ENCODE assay signal across 9 cellular contexts in the genomic region with DNA sequence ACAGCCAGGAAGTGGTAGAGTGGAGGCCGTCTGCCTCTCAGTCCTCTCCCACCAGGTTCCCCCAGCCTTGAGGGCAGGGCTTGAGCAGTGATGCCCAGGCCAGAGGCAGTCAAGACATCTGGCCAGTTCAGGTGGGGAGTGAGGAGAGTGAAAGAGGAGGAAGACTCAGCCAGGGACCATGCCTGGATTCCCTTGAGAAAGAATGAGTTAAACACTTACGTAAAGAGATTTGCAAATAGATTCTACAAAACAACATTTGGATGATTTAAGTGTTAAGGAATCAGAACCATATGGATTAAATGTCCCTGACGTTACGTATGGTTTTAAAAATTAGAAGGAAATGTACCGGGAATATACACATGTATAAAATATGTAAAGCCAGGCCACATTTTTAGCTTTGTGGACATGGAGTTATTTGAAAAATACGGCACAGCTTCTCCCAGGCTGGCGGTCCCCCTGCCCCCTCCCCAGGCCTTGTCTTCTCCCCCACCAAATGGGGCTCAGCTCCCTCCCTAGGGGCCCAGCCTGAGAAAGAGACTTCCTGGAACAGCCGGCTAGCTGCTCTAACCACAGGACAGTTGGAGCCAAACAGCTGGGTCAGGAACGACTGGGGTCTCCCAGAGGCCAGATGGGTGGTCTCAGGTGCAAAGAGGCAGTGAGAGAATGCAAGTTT.
DNase-seq lines count a peak whose midpoint lies in the region; ATAC-seq, FAIRE-seq and TF ChIP-seq lines count a peak whose summit lies in the region.
"Had no signal": no experiment of that assay in that cellular context is flagged by ENCODE, and none has a peak within 500 bp of the region (broad histone marks: within the 10 kb centered on the region; RNA-seq: fewer than 3 reads in every experiment).

No MANE protein-coding gene starts in this region.

- peak overlapping the region; percentile 64 for H3K4me3 Mint-ChIP-seq in activated naive CD4-positive, alpha-beta T cell treated with anti-CD3 and anti-CD28 coated beads, Interleukin-2, amount 50 U/mL, for 24 hours
- no peak overlapping the region for H3K4me3 Mint-ChIP-seq in WTC11

- FAIRE-seq in urothelium cell line (lab: Jason Lieb, UNC), result peak; percentile 23

- TF ChIP-seq CTCF in WTC11 (IDR thresholded peaks at IDR 0.05) (no peak), fibroblast of mammary gland (conservative IDR thresholded peaks at IDR 0.05; ENCODE audit: control insufficient read depth, insufficient read depth, low read depth, low read length) (no peak), GM10266 (IDR thresholded peaks at IDR 0.05; ENCODE audit: control insufficient read depth, insufficient read depth, low read depth, missing control alignments) (no peak)

- H3K9me3 Mint-ChIP-seq in activated naive CD4-positive, alpha-beta T cell treated with anti-CD3 and anti-CD28 coated beads, Interleukin-2, amount 50 U/mL, for 24 hours, result no peaks in the 10 kb centered on the region
- H3K9me3 Mint-ChIP-seq in WTC11, result peaks cover 4% of the 10 kb centered on the region; the same call in 1 of the 2 replicates

- H3K27me3 Mint-ChIP-seq in activated naive CD4-positive, alpha-beta T cell treated with anti-CD3 and anti-CD28 coated beads, Interleukin-2, amount 50 U/mL, for 24 hours, result no peaks in the 10 kb centered on the region
- H3K27me3 Mint-ChIP-seq in WTC11 (ENCODE audit: low read depth), result no peaks in the 10 kb centered on the region; the same call in 1 of the 2 replicates

- no peak overlapping the region for H3K4me3 ChIP-seq in fibroblast of mammary gland (ENCODE audit: control insufficient read depth, low read depth, low read length)

- CTCF ChIA-PET in WTC11 (lab: Charles Lee), result interaction anchor here (0.8 to 1.6 kb wide), 4 partner anchors 15 to 160 kb away, joined by 3 to 4 read pairs (median 4); no protein-coding TSS in a partner anchor

- POLR2A ChIA-PET in WTC11 (lab: Charles Lee), result interaction anchor here (0.6 to 0.9 kb wide), 2 partner anchors 9 to 1056 kb away, joined by 3 read pairs; no protein-coding TSS in a partner anchor

- ATAC-seq in WTC11 (0 out of 2 replicates have a peak, but pooled peaks have one; percentile 43), HG02852 (IDR thresholded peaks at IDR 0.05; ENCODE audit: unreplicated experiment) (no peak), HG03432 (IDR thresholded peaks at IDR 0.05; ENCODE audit: unreplicated experiment) (no peak)

- peak overlapping the region; percentile 84 for H3K27ac Mint-ChIP-seq in activated naive CD4-positive, alpha-beta T cell treated with anti-CD3 and anti-CD28 coated beads, Interleukin-2, amount 50 U/mL, for 24 hours
- no peak overlapping the region for H3K27ac Mint-ChIP-seq in WTC11

- peaks cover 79% of the 10 kb centered on the region for H3K4me1 Mint-ChIP-seq in activated naive CD4-positive, alpha-beta T cell treated with anti-CD3 and anti-CD28 coated beads, Interleukin-2, amount 50 U/mL, for 24 hours
- H3K4me1 Mint-ChIP-seq in WTC11, result peaks cover 6% of the 10 kb centered on the region; the same call in 1 of the 2 replicates

- DNase-seq in activated naive CD4-positive, alpha-beta T cell treated with anti-CD3 and anti-CD28 coated beads, Interleukin-2, amount 50 U/mL, for 16 hours, result no peak
- DNase-seq in WTC11 (ENCODE audit: low spot score) (no peak), fibroblast of mammary gland (ENCODE audit: low read depth) (peak; percentile 97), urothelium cell line (ENCODE audit: low spot score) (no peak), GM10266 (ENCODE audit: extremely low spot score) (no peak)
- DNase-seq: NCI-H1930 had no signal

- H3K36me3 Mint-ChIP-seq in activated naive CD4-positive, alpha-beta T cell treated with anti-CD3 and anti-CD28 coated beads, Interleukin-2, amount 50 U/mL, for 24 hours, result no peaks in the 10 kb centered on the region
- no peaks in the 10 kb centered on the region for H3K36me3 Mint-ChIP-seq in WTC11

TF ChIP-seq in WTC11, 78 proteins besides CTCF, POLR2A, EP300 and RAD21 (continues in another document):
- TF ChIP-seq KAT7 (CRISPR knock-in tag; IDR thresholded peaks at IDR 0.05; ENCODE audit: borderline replicate concordance) (no peak), RORB (CRISPR knock-in tag; IDR thresholded peaks at IDR 0.05) (no peak), TCF7 (CRISPR knock-in tag; IDR thresholded peaks at IDR 0.05; ENCODE audit: low read depth) (no peak), TP53 (CRISPR knock-in tag; IDR thresholded peaks at IDR 0.05) (no peak), FOXK1 (CRISPR knock-in tag; IDR thresholded peaks at IDR 0.05) (no peak), SP1 (CRISPR knock-in tag; conservative IDR thresholded peaks at IDR 0.05) (no peak)
- TF ChIP-seq, protein P1, sequence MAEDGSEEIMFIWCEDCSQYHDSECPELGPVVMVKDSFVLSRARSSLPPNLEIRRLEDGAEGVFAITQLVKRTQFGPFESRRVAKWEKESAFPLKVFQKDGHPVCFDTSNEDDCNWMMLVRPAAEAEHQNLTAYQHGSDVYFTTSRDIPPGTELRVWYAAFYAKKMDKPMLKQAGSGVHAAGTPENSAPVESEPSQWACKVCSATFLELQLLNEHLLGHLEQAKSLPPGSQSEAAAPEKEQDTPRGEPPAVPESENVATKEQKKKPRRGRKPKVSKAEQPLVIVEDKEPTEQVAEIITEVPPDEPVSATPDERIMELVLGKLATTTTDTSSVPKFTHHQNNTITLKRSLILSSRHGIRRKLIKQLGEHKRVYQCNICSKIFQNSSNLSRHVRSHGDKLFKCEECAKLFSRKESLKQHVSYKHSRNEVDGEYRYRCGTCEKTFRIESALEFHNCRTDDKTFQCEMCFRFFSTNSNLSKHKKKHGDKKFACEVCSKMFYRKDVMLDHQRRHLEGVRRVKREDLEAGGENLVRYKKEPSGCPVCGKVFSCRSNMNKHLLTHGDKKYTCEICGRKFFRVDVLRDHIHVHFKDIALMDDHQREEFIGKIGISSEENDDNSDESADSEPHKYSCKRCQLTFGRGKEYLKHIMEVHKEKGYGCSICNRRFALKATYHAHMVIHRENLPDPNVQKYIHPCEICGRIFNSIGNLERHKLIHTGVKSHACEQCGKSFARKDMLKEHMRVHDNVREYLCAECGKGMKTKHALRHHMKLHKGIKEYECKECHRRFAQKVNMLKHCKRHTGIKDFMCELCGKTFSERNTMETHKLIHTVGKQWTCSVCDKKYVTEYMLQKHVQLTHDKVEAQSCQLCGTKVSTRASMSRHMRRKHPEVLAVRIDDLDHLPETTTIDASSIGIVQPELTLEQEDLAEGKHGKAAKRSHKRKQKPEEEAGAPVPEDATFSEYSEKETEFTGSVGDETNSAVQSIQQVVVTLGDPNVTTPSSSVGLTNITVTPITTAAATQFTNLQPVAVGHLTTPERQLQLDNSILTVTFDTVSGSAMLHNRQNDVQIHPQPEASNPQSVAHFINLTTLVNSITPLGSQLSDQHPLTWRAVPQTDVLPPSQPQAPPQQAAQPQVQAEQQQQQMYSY (CRISPR knock-in tag; IDR thresholded peaks at IDR 0.05), result no peak
- TF ChIP-seq, protein P2, sequence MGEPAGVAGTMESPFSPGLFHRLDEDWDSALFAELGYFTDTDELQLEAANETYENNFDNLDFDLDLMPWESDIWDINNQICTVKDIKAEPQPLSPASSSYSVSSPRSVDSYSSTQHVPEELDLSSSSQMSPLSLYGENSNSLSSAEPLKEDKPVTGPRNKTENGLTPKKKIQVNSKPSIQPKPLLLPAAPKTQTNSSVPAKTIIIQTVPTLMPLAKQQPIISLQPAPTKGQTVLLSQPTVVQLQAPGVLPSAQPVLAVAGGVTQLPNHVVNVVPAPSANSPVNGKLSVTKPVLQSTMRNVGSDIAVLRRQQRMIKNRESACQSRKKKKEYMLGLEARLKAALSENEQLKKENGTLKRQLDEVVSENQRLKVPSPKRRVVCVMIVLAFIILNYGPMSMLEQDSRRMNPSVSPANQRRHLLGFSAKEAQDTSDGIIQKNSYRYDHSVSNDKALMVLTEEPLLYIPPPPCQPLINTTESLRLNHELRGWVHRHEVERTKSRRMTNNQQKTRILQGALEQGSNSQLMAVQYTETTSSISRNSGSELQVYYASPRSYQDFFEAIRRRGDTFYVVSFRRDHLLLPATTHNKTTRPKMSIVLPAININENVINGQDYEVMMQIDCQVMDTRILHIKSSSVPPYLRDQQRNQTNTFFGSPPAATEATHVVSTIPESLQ (CRISPR knock-in tag; IDR thresholded peaks at IDR 0.05), result no peak
- TF ChIP-seq, protein P3, sequence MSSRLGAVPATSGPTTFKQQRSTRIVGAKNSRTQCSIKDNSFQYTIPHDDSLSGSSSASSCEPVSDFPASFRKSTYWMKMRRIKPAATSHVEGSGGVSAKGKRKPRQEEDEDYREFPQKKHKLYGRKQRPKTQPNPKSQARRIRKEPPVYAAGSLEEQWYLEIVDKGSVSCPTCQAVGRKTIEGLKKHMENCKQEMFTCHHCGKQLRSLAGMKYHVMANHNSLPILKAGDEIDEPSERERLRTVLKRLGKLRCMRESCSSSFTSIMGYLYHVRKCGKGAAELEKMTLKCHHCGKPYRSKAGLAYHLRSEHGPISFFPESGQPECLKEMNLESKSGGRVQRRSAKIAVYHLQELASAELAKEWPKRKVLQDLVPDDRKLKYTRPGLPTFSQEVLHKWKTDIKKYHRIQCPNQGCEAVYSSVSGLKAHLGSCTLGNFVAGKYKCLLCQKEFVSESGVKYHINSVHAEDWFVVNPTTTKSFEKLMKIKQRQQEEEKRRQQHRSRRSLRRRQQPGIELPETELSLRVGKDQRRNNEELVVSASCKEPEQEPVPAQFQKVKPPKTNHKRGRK (CRISPR knock-in tag; IDR thresholded peaks at IDR 0.05; ENCODE audit: borderline replicate concordance), result no peak
- TF ChIP-seq, protein P4, sequence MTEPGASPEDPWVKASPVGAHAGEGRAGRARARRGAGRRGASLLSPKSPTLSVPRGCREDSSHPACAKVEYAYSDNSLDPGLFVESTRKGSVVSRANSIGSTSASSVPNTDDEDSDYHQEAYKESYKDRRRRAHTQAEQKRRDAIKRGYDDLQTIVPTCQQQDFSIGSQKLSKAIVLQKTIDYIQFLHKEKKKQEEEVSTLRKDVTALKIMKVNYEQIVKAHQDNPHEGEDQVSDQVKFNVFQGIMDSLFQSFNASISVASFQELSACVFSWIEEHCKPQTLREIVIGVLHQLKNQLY (CRISPR knock-in tag; IDR thresholded peaks at IDR 0.05), result no peak
- TF ChIP-seq, protein P5, sequence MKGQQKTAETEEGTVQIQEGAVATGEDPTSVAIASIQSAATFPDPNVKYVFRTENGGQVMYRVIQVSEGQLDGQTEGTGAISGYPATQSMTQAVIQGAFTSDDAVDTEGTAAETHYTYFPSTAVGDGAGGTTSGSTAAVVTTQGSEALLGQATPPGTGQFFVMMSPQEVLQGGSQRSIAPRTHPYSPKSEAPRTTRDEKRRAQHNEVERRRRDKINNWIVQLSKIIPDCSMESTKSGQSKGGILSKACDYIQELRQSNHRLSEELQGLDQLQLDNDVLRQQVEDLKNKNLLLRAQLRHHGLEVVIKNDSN (CRISPR knock-in tag; IDR thresholded peaks at IDR 0.05), result no peak
